9 cellular contexts compared by ENCODE assay signal in the genomic region with DNA sequence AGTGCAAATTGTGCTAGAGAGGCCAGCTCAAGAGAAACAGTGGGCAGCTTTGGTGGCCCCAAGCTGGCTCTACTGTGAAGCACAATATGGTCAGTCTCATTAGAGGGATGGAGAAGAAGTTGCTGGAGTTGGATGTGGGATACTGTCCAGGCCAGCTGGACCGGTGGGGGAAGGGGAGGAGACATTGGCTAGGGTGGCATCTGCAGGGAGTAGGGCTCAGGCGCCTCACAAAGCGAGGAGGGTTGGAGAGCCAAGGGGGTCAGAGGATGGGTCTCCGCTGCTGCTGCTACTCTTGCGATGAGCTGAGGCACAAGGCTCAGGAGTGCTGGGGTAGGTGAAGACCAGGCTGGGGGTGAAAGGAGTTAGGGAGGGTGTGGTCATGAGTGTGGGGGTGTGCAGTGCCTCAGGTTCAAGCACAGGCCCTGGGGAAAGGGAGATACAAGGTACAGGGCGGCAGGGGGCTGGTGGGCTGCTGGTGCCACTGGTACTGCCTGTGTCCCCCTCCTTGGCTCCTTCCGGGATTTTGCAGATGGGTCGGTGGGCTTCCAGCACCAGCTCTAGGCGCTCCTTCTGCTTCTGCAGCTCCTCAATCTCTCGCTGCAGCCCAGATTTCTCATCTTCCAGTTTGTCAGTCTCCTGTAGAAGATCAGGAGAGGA. TPM values are rescaled to one million over a fixed set of nuclear protein-coding genes. Genes with fewer than 3 reads are reported as not detected.
A peak's percentile ranks its signal among the peaks of the same experiment; 100 is the strongest.
DNase-seq lines count a peak whose midpoint lies in the region; ATAC-seq and TF ChIP-seq lines count a peak whose summit lies in the region.
"Had no signal": no experiment of that assay in that cellular context is flagged by ENCODE, and none has a peak within 500 bp of the region (broad histone marks: within the 10 kb centered on the region; RNA-seq: fewer than 3 reads in every experiment).

No MANE protein-coding gene starts in this region.

- peaks cover 78% of the 10 kb centered on the region for H3K4me1 Mint-ChIP-seq in activated naive CD8-positive, alpha-beta T cell treated with anti-CD3 and anti-CD28 coated beads, Interleukin-2, amount 50 U/mL, for 24 hours

- TF ChIP-seq CTCF in left ventricle myocardium inferior (IDR thresholded peaks at IDR 0.05; ENCODE audit: borderline replicate concordance) (no peak), GM20000 (IDR thresholded peaks at IDR 0.05; ENCODE audit: extremely low read depth, missing control alignments) (no peak)

- no peaks in the 10 kb centered on the region for H3K27me3 ChIP-seq in left ventricle myocardium inferior (ENCODE audit: low read depth)
- H3K27me3 ChIP-seq in mesenchymal stem cell (ENCODE audit: control insufficient read depth in 1 of 2, insufficient read depth in 1 of 2, low read length in 2 of 2), result no peaks in the 10 kb centered on the region

- H3K27ac ChIP-seq in left ventricle myocardium inferior (replicated peaks) (peak overlapping the region; percentile 99), mesenchymal stem cell (ENCODE audit: low read length, poor library complexity, severe bottlenecking) (no peak overlapping the region)

- no peak overlapping the region for H3K23ac ChIP-seq in mesenchymal stem cell (ENCODE audit: low read length in 2 of 2)

- no peak overlapping the region for H3K4me2 ChIP-seq in mesenchymal stem cell (ENCODE audit: low read length, poor library complexity, severe bottlenecking)

- peaks cover 64% of the 10 kb centered on the region for H3K4me1 ChIP-seq in left ventricle myocardium inferior
- peaks cover 49% of the 10 kb centered on the region for H3K4me1 ChIP-seq in mesenchymal stem cell (ENCODE audit: control insufficient read depth, insufficient read depth, low read depth, low read length)

- H2BK5ac ChIP-seq in mesenchymal stem cell (ENCODE audit: low read depth, low read length, poor library complexity, severe bottlenecking), result no peak overlapping the region

- DNase-seq in left ventricle myocardium inferior (no peak), Right ventricle myocardium superior (no peak), mesenchymal stem cell (no peak), NCI-H146 (lab: John Stamatoyannopoulos, UW) (no peak), GM20000 (ENCODE audit: low spot score) (no peak)
- peak; percentile 14 for DNase-seq in activated naive CD8-positive, alpha-beta T cell treated with anti-CD3 and anti-CD28 coated beads, Interleukin-2, amount 50 U/mL, for 24 hours
- no peak for DNase-seq in activated CD4-positive, CD25-positive, alpha-beta regulatory T cell (lab: John Stamatoyannopoulos, UW)
- DNase-seq: stimulated activated CD4-positive, alpha-beta T cell treated with anti-CD3 and anti-CD28 coated beads, Interleukin-12 subunit alpha, Interleukin-12 subunit beta, amount 100 ng/mL, for 4 hours had no signal

- no peak overlapping the region for H2AK5ac ChIP-seq in mesenchymal stem cell (ENCODE audit: low read length, severe bottlenecking)

- H3K36me3 ChIP-seq in left ventricle myocardium inferior (no peaks in the 10 kb centered on the region), mesenchymal stem cell (ENCODE audit: control insufficient read depth in 1 of 2, insufficient read depth in 2 of 2, low read depth in 1 of 2, low read length in 2 of 2) (peaks cover 50 to 52% of the 10 kb centered on the region in 2 experiments)

- H3K4ac ChIP-seq in mesenchymal stem cell (ENCODE audit: low read depth in 1 of 2, low read length in 2 of 2), result no peak overlapping the region

- H4K8ac ChIP-seq in mesenchymal stem cell (ENCODE audit: low read length), result no peak overlapping the region

- no peak for ATAC-seq in Right ventricle myocardium superior (ENCODE audit: poor library complexity)
- ATAC-seq in activated naive CD8-positive, alpha-beta T cell treated with anti-CD3 and anti-CD28 coated beads, Interleukin-2, amount 50 U/mL, for 24 hours, result no peak
- no peak for ATAC-seq in HG02759 (IDR thresholded peaks at IDR 0.05; ENCODE audit: unreplicated experiment)

- no peak overlapping the region for H3K18ac ChIP-seq in mesenchymal stem cell (ENCODE audit: low read depth in 1 of 2, low read length in 2 of 2)

- H3K27ac Mint-ChIP-seq in activated naive CD8-positive, alpha-beta T cell treated with anti-CD3 and anti-CD28 coated beads, Interleukin-2, amount 50 U/mL, for 24 hours, result peak overlapping the region; percentile 77

- WGBS in mesenchymal stem cell, result 88% methylated on average over 10 of the region's 10 CpGs

- no peaks in the 10 kb centered on the region for H3K9me3 Mint-ChIP-seq in activated naive CD8-positive, alpha-beta T cell treated with anti-CD3 and anti-CD28 coated beads, Interleukin-2, amount 50 U/mL, for 24 hours

- peak overlapping the region; percentile 81 for H3K4me3 ChIP-seq in left ventricle myocardium inferior
- H3K4me3 ChIP-seq in mesenchymal stem cell (ENCODE audit: insufficient read depth in 1 of 2, low read depth in 1 of 2, low read length in 2 of 2), result peak overlapping the region in 1 of 2 experiments; percentile 84

- H2BK12ac ChIP-seq in mesenchymal stem cell (ENCODE audit: low read length in 2 of 2), result peak overlapping the region in 1 of 2 experiments; percentile 10

- peaks cover 42% of the 10 kb centered on the region for H3K36me3 Mint-ChIP-seq in activated naive CD8-positive, alpha-beta T cell treated with anti-CD3 and anti-CD28 coated beads, Interleukin-2, amount 50 U/mL, for 24 hours (ENCODE audit: low read depth)

- H3K79me1 ChIP-seq in mesenchymal stem cell (replicated peaks; ENCODE audit: low read length, poor library complexity, severe bottlenecking), result peaks cover 2% of the 10 kb centered on the region

- no peak overlapping the region for H2BK120ac ChIP-seq in mesenchymal stem cell (ENCODE audit: low read depth, low read length)

- intact Hi-C loops in left ventricle myocardium inferior (cut with micrococcal nuclease) (no loop called here), Right ventricle myocardium superior (cut with DNase I) (no loop called here)

- H3K27me3 Mint-ChIP-seq in activated naive CD8-positive, alpha-beta T cell treated with anti-CD3 and anti-CD28 coated beads, Interleukin-2, amount 50 U/mL, for 24 hours, result no peaks in the 10 kb centered on the region

- peak overlapping the region; percentile 37 for H4K91ac ChIP-seq in mesenchymal stem cell (ENCODE audit: low read length)

- peak overlapping the region; percentile 30 for H2BK15ac ChIP-seq in mesenchymal stem cell (ENCODE audit: low read depth, poor library complexity, severe bottlenecking)

- H3K14ac ChIP-seq in mesenchymal stem cell (ENCODE audit: low read length in 2 of 2), result no peak overlapping the region

- H3K4me3 Mint-ChIP-seq in activated naive CD8-positive, alpha-beta T cell treated with anti-CD3 and anti-CD28 coated beads, Interleukin-2, amount 50 U/mL, for 24 hours, result peak overlapping the region; percentile 98

- H3K9me3 ChIP-seq in left ventricle myocardium inferior (replicated peaks) (no peaks in the 10 kb centered on the region), mesenchymal stem cell (ENCODE audit: control insufficient read depth, low read length) (no peaks in the 10 kb centered on the region)

- H2AFZ ChIP-seq in mesenchymal stem cell (ENCODE audit: low read depth, low read length), result no peak overlapping the region

- peak overlapping the region; percentile 94 for H3K9ac ChIP-seq in mesenchymal stem cell (ENCODE audit: low read length)

RNA-seq across cellular contexts. Expression of a gene that starts 2.3 kb away (rescaled TPM):
- total RNA-seq in left ventricle myocardium inferior (32.7 TPM), Right ventricle myocardium superior (27.9 TPM)
- 16.4 TPM for polyA plus RNA-seq in mesenchymal stem cell (2013, experiment 1 of 2)
- polyA plus RNA-seq in mesenchymal stem cell (2013, experiment 2 of 2), result 16.3 TPM

RNA-seq across cellular contexts. Expression of a gene that starts 4.5 kb away (rescaled TPM):
- total RNA-seq in left ventricle myocardium inferior (42.2 TPM), Right ventricle myocardium superior (37.7 TPM)
- polyA plus RNA-seq in mesenchymal stem cell (2013, experiment 1 of 2), result 105 TPM
- polyA plus RNA-seq in mesenchymal stem cell (2013, experiment 2 of 2), result 106 TPM

RNA-seq across cellular contexts. Expression of a gene that starts 7.4 kb away (rescaled TPM):
- total RNA-seq in left ventricle myocardium inferior (0.47 TPM), Right ventricle myocardium superior (0.70 TPM)
- 40.2 TPM for polyA plus RNA-seq in mesenchymal stem cell (2013, experiment 1 of 2)
- polyA plus RNA-seq in mesenchymal stem cell (2013, experiment 2 of 2), result 38.9 TPM

RNA-seq across cellular contexts. Expression of a gene that starts 13.2 kb away (rescaled TPM):
- 0.49 TPM for total RNA-seq in left ventricle myocardium inferior
- 0.73 TPM for total RNA-seq in Right ventricle myocardium superior
- polyA plus RNA-seq in mesenchymal stem cell (2013, experiment 1 of 2), result 0.11 TPM
- polyA plus RNA-seq in mesenchymal stem cell (2013, experiment 2 of 2), result not detected

RNA-seq across cellular contexts. Expression of a gene that starts 20.2 kb away (rescaled TPM):
- total RNA-seq in left ventricle myocardium inferior, result 85.1 TPM
- total RNA-seq in Right ventricle myocardium superior, result 80.0 TPM
- 306 TPM for polyA plus RNA-seq in mesenchymal stem cell (2013, experiment 1 of 2)
- 314 TPM for polyA plus RNA-seq in mesenchymal stem cell (2013, experiment 2 of 2)
